1 cellular context compared by ENCODE assay signal in genomic region chr22:33057363-33057995, GRCh38.
TF ChIP-seq lines count a peak whose summit lies in the region.

No MANE protein-coding gene starts in this region.

TF ChIP-seq in GM23338, 12 proteins besides CTCF, POLR2A, EP300 and RAD21 (continued from another document):
- TF ChIP-seq ZNF462 (CRISPR knock-in tag; IDR thresholded peaks at IDR 0.05) (no peak), EZH2 (IDR thresholded peaks at IDR 0.05; ENCODE audit: low read depth, unreplicated experiment) (no peak), STAT1 (IDR thresholded peaks at IDR 0.05; ENCODE audit: unreplicated experiment) (no peak), JUNB (IDR thresholded peaks at IDR 0.05; ENCODE audit: unreplicated experiment) (no peak)
